In the genomic region with DNA sequence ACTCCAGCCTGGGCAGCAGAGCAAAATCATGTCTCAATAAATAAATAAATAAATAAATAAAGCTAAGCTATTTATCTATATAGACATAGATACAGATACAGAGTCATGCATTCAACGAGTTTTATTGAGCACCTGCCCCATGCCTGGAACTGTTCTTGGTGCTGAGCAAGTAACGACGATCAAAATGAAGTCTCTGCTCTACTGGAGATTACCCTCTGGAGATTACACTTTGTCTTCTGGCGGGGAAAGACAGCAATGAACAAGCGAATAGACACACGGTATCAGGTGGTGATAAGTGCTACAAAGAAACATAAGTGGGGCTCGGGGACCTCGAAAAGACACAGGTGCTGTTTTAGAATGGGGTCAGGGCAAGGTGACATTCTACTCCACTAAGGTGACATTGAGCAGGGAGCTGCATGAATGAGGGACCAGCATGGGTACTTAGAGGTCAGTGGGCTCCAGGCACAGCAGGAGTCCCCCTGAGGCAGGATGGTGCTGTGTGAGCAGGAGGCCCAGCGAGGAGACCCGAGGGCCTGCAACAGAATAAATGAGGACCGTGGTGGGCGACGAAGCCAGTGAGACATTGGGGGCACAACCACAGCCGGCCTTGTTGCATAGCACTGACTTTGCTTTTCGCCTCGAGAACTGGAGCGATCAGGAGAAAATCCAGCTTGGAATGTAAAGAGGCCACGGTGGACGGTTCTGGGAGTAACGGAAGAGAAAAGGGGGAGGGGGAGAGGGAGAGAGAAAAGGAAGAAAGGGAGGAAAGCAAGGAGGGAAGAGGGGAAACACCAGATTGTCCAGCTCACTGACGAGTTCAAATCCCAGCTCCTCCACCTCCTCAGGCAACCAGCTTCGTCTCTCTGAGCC, we compare ENCODE assay signal across 13 cellular contexts. TPM values are rescaled to one million over a fixed set of nuclear protein-coding genes. Genes with fewer than 3 reads are reported as not detected.
A peak's percentile ranks its signal among the peaks of the same experiment; 100 is the strongest.
DNase-seq lines count a peak whose midpoint lies in the region; ATAC-seq and TF ChIP-seq lines count a peak whose summit lies in the region.
"Had no signal": no experiment of that assay in that cellular context is flagged by ENCODE, and none has a peak within 500 bp of the region (broad histone marks: within the 10 kb centered on the region; RNA-seq: fewer than 3 reads in every experiment).

No MANE protein-coding gene starts in this region.

- no peak for DNase-seq in CD8-positive, alpha-beta T cell
- DNase-seq in activated naive CD8-positive, alpha-beta T cell treated with anti-CD3 and anti-CD28 coated beads for 36 hours, result no peak
- no peak for DNase-seq in kidney glomerular epithelial cell (lab: John Stamatoyannopoulos, UW)
- no peak for DNase-seq in activated effector memory CD4-positive, alpha-beta T cell treated with Interleukin-2 at 50 U/mL for 16 hours
- DNase-seq: activated T-cell treated with anti-CD3 and anti-CD28 coated beads for 4 hours, DMS79 treated with DMSO at 0.1 percent for 48 hours, GM23248, MV-4-11 had no signal

- POLR2A ChIA-PET in CD8-positive, alpha-beta T cell (lab: Charles Lee), result interaction anchor here (1.4 to 2.9 kb wide), 2 partner anchors 27 to 29 kb away, joined by 3 to 16 read pairs; no protein-coding TSS in a partner anchor
- POLR2A ChIA-PET in HEK293 (lab: Yijun Ruan, JAX), result interaction anchor here (0.5 kb wide), 1 partner anchor 39 kb away, joined by 3 read pairs; no protein-coding TSS in a partner anchor

- no peaks in the 10 kb centered on the region for H3K27me3 ChIP-seq in CD8-positive, alpha-beta T cell (ENCODE audit: insufficient read depth, low read length)

- CTCF ChIA-PET in CD8-positive, alpha-beta T cell (lab: Charles Lee), result interaction anchor here (0.7 to 2.1 kb wide), 3 partner anchors 15 to 76 kb away, joined by 3 to 8 read pairs (median 5); no protein-coding TSS in a partner anchor
- CTCF ChIA-PET in HEK293 (lab: Yijun Ruan, JAX), result interaction anchor here (1.3 kb wide), 1 partner anchor 36 kb away, joined by 3 read pairs; no protein-coding TSS in a partner anchor

- H3K27me3 Mint-ChIP-seq in CD8-positive, alpha-beta T cell (ENCODE audit: low read depth), result no peaks in the 10 kb centered on the region
- H3K27me3 Mint-ChIP-seq in activated naive CD8-positive, alpha-beta T cell treated with anti-CD3 and anti-CD28 coated beads for 36 hours, result no peaks in the 10 kb centered on the region
- H3K27me3 Mint-ChIP-seq in nephron (ENCODE audit: low read depth), result peaks cover 24% of the 10 kb centered on the region

- H3K36me3 Mint-ChIP-seq in CD8-positive, alpha-beta T cell, result peaks cover 11% of the 10 kb centered on the region
- peaks cover 45% of the 10 kb centered on the region for H3K36me3 Mint-ChIP-seq in activated naive CD8-positive, alpha-beta T cell treated with anti-CD3 and anti-CD28 coated beads for 36 hours
- H3K36me3 Mint-ChIP-seq in nephron (ENCODE audit: low read depth), result no peaks in the 10 kb centered on the region

- H3K27ac Mint-ChIP-seq in CD8-positive, alpha-beta T cell, result peak overlapping the region; percentile 82
- peak overlapping the region; percentile 96 for H3K27ac Mint-ChIP-seq in activated naive CD8-positive, alpha-beta T cell treated with anti-CD3 and anti-CD28 coated beads for 36 hours
- peak overlapping the region; percentile 44 to 80 (median 69) for H3K27ac Mint-ChIP-seq in nephron

- no peaks in the 10 kb centered on the region for H3K9me3 ChIP-seq in CD8-positive, alpha-beta T cell (ENCODE audit: low read length)
- H3K9me3 ChIP-seq in HEK293 (ENCODE audit: control insufficient read depth, insufficient read depth, low read depth, low read length), result no peaks in the 10 kb centered on the region

- H3K4me3 ChIP-seq in CD8-positive, alpha-beta T cell (ENCODE audit: low read depth, low read length), result no peak overlapping the region
- no peak overlapping the region for H3K4me3 ChIP-seq in HEK293 (ENCODE audit: low read depth, low read length)
- H3K4me3 ChIP-seq: coronary artery, GM23248 had no signal

- ATAC-seq in CD8-positive, alpha-beta T cell, result no peak
- ATAC-seq in GM18907 (IDR thresholded peaks at IDR 0.05; ENCODE audit: unreplicated experiment), result no peak
- ATAC-seq: activated CD4-positive, CD25-positive, alpha-beta regulatory T cell treated with anti-CD3 and anti-CD28 coated beads, Interleukin-2, amount 50 U/mL, for 24 hours had no signal

- H3K4me1 Mint-ChIP-seq in CD8-positive, alpha-beta T cell (ENCODE audit: low read depth), result peaks cover 52% of the 10 kb centered on the region
- H3K4me1 Mint-ChIP-seq in activated naive CD8-positive, alpha-beta T cell treated with anti-CD3 and anti-CD28 coated beads for 36 hours, result peaks cover 50% of the 10 kb centered on the region
- H3K4me1 Mint-ChIP-seq in nephron, result peaks cover 47% of the 10 kb centered on the region

- H3K9me3 Mint-ChIP-seq in CD8-positive, alpha-beta T cell, result no peaks in the 10 kb centered on the region
- H3K9me3 Mint-ChIP-seq in activated naive CD8-positive, alpha-beta T cell treated with anti-CD3 and anti-CD28 coated beads for 36 hours, result no peaks in the 10 kb centered on the region
- no peaks in the 10 kb centered on the region for H3K9me3 Mint-ChIP-seq in nephron

- no peaks in the 10 kb centered on the region for H3K36me3 ChIP-seq in CD8-positive, alpha-beta T cell (ENCODE audit: insufficient read depth, low read length)
- H3K36me3 ChIP-seq in HEK293 (ENCODE audit: control insufficient read depth in 2 of 2, insufficient read depth in 1 of 2, low read length in 2 of 2), result no peaks in the 10 kb centered on the region

- H3K27ac ChIP-seq in CD8-positive, alpha-beta T cell (ENCODE audit: low read depth, low read length), result no peak overlapping the region
- no peak overlapping the region for H3K27ac ChIP-seq in HEK293 (ENCODE audit: extremely low read depth, low read depth, low read length)
- H3K27ac ChIP-seq: coronary artery, GM23248 had no signal

- peaks cover 48% of the 10 kb centered on the region for H3K4me1 ChIP-seq in CD8-positive, alpha-beta T cell (ENCODE audit: insufficient read depth, low read length)
- H3K4me1 ChIP-seq in HEK293 (ENCODE audit: control insufficient read depth, insufficient read depth, low read length), result peaks cover 6% of the 10 kb centered on the region

- intact Hi-C loops in CD8-positive, alpha-beta T cell (cut with DNase I, micrococcal nuclease), result no loop called here

- no peak for TF ChIP-seq CTCF in CD8-positive, alpha-beta T cell (IDR thresholded peaks at IDR 0.05)
- TF ChIP-seq CTCF in HEK293 (tag by site-specific recombination; IDR thresholded peaks at IDR 0.05) (no peak), nephron (IDR thresholded peaks at IDR 0.05; ENCODE audit: unreplicated experiment in 3 of 3) (no peak)

- H3K4me3 Mint-ChIP-seq in CD8-positive, alpha-beta T cell, result peak overlapping the region; percentile 15
- peak overlapping the region; percentile 84 for H3K4me3 Mint-ChIP-seq in activated naive CD8-positive, alpha-beta T cell treated with anti-CD3 and anti-CD28 coated beads for 36 hours
- peak overlapping the region; percentile 2 to 19 (median 5) for H3K4me3 Mint-ChIP-seq in nephron

TF ChIP-seq in HEK293, 187 proteins besides CTCF, POLR2A, EP300 and RAD21:
- TF ChIP-seq ZNF366 (tag by site-specific recombination; conservative IDR thresholded peaks at IDR 0.05), result 0 out of 2 replicates have a peak, but pooled peaks have one; percentile 29
- TF ChIP-seq, protein P1, sequence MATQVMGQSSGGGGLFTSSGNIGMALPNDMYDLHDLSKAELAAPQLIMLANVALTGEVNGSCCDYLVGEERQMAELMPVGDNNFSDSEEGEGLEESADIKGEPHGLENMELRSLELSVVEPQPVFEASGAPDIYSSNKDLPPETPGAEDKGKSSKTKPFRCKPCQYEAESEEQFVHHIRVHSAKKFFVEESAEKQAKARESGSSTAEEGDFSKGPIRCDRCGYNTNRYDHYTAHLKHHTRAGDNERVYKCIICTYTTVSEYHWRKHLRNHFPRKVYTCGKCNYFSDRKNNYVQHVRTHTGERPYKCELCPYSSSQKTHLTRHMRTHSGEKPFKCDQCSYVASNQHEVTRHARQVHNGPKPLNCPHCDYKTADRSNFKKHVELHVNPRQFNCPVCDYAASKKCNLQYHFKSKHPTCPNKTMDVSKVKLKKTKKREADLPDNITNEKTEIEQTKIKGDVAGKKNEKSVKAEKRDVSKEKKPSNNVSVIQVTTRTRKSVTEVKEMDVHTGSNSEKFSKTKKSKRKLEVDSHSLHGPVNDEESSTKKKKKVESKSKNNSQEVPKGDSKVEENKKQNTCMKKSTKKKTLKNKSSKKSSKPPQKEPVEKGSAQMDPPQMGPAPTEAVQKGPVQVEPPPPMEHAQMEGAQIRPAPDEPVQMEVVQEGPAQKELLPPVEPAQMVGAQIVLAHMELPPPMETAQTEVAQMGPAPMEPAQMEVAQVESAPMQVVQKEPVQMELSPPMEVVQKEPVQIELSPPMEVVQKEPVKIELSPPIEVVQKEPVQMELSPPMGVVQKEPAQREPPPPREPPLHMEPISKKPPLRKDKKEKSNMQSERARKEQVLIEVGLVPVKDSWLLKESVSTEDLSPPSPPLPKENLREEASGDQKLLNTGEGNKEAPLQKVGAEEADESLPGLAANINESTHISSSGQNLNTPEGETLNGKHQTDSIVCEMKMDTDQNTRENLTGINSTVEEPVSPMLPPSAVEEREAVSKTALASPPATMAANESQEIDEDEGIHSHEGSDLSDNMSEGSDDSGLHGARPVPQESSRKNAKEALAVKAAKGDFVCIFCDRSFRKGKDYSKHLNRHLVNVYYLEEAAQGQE (tag by site-specific recombination; IDR thresholded peaks at IDR 0.05), result peak; percentile 65; the same call in 1 of the 2 replicates
- TF ChIP-seq ZSCAN30 (tag by site-specific recombination; IDR thresholded peaks at IDR 0.05), result no peak
- TF ChIP-seq REPIN1 (tag by site-specific recombination; IDR thresholded peaks at IDR 0.05; ENCODE audit: low read depth), result no peak

RNA-seq across cellular contexts. Expression of a gene that starts 42.4 kb away (rescaled TPM):
- total RNA-seq in CD8-positive, alpha-beta T cell, result 1 to 10 TPM; 2.1 to 2.2 TPM
- total RNA-seq in activated naive CD8-positive, alpha-beta T cell treated with anti-CD3 and anti-CD28 coated beads for 36 hours, result 10 to 100 TPM; 10.4 to 11.3 TPM

Comparison
In these comparisons a context has a peak if more than half of its experiments do, and no peak if none do; other contexts are left out.
1. H3K4me3 Mint-ChIP-seq: peak in every context shown above with its lines; median percentile 84 in activated naive CD8-positive, alpha-beta T cell treated with anti-CD3 and anti-CD28 coated beads for 36 hours; 15 in CD8-positive, alpha-beta T cell; 5 in nephron.